Comparison of ENCODE assay signal across 34 cellular contexts in the genomic region with DNA sequence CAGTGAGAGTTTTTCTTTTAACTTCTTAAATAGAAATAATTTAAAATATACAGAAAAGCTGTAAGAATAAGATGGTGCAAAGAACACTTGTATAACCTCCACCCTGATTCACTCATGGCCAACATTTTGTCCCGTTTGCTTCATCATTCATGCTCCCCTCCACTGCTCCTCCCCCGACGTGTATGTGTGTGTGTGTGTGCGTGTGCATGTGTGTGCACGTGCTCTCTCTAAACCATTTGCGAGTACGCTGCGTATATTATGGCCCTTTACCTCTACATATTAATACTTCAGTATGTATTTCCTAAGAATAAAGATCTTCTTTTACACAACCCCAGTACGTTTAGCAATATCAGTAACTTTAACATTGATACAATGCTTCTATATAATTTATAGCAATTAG.
"Had no signal": no experiment of that assay in that cellular context is flagged by ENCODE, and none has a peak within 500 bp of the region (broad histone marks: within the 10 kb centered on the region; RNA-seq: fewer than 3 reads in every experiment).

No MANE protein-coding gene starts in this region.

- H3K9me3 Mint-ChIP-seq: activated CD4-positive, alpha-beta memory T cell treated with anti-CD3 and anti-CD28 coated beads for 36 hours; activated naive CD8-positive, alpha-beta T cell treated with anti-CD3 and anti-CD28 coated beads, Interleukin-2, amount 50 U/mL, for 24 hours; activated T-cell treated with anti-CD3 and anti-CD28 coated beads, Interleukin-2, amount 50 U/mL, for 72 hours; activated T-helper 2 cell treated with anti-CD3 and anti-CD28 coated beads, Interferon-gamma antibody, Interleukin-2, Interleukin-4, amounts not matched to agents 10 μg/mL and 5 μg/mL and 100 μg/mL, durations not matched to agents 14 hours and 24 hours and 36 hours; T-helper 1 cell treated with Interleukin-12 subunit alpha and Interleukin-12 subunit beta and Interleukin-4 antibody, amounts not matched to agents 30 μg/mL and 1 μg/mL, for 36 hours; T-helper 2 cell treated with Interferon-gamma antibody and Interleukin-4, amounts not matched to agents 5 μg/mL and 100 μg/mL, for 36 hours had no signal

- ATAC-seq: activated CD4-positive, alpha-beta T cell treated with anti-CD3 and anti-CD28 coated beads for 36 hours; activated CD4-positive, CD25-positive, alpha-beta regulatory T cell treated with anti-CD3 and anti-CD28 coated beads, Interleukin-2, amount 50 U/mL, for 24 hours; activated naive CD8-positive, alpha-beta T cell treated with anti-CD3 and anti-CD28 coated beads, Interleukin-2, amount 50 U/mL, for 24 hours; activated T-cell treated with anti-CD3 and anti-CD28 coated beads, Interleukin-2, amount 50 U/mL, for 72 hours; Panc1 had no signal

- H3K27ac ChIP-seq: KMS-11, SJCRH30, SK-N-MC had no signal

- H3K27me3 ChIP-seq: SJCRH30 had no signal

- H3K27ac Mint-ChIP-seq: activated CD4-positive, alpha-beta memory T cell treated with anti-CD3 and anti-CD28 coated beads for 36 hours; activated CD4-positive, alpha-beta T cell treated with anti-CD3 and anti-CD28 coated beads for 36 hours; activated naive CD8-positive, alpha-beta T cell treated with anti-CD3 and anti-CD28 coated beads, Interleukin-2, amount 50 U/mL, for 24 hours; activated T-helper 2 cell treated with anti-CD3 and anti-CD28 coated beads, Interferon-gamma antibody, Interleukin-2, Interleukin-4, amounts not matched to agents 10 μg/mL and 5 μg/mL and 100 μg/mL, durations not matched to agents 14 hours and 24 hours and 36 hours; brain; T-helper 1 cell treated with Interleukin-12 subunit alpha and Interleukin-12 subunit beta and Interleukin-4 antibody, amounts not matched to agents 30 μg/mL and 1 μg/mL, for 36 hours; T-helper 2 cell treated with Interferon-gamma antibody and Interleukin-4, amounts not matched to agents 5 μg/mL and 100 μg/mL, for 36 hours had no signal

- FAIRE-seq: bronchial epithelial cell had no signal

- H3K36me3 ChIP-seq: SJCRH30 had no signal

- H3K4me1 Mint-ChIP-seq: activated naive CD8-positive, alpha-beta T cell treated with anti-CD3 and anti-CD28 coated beads, Interleukin-2, amount 50 U/mL, for 24 hours had no signal

- H3K4me2 ChIP-seq: KMS-11 had no signal

- H3K27me3 Mint-ChIP-seq: activated CD4-positive, alpha-beta memory T cell treated with anti-CD3 and anti-CD28 coated beads for 36 hours; activated CD4-positive, alpha-beta T cell treated with anti-CD3 and anti-CD28 coated beads for 36 hours; activated naive CD8-positive, alpha-beta T cell; activated naive CD8-positive, alpha-beta T cell treated with anti-CD3 and anti-CD28 coated beads, Interleukin-2, amount 50 U/mL, for 24 hours; brain had no signal

- DNase-seq: activated CD4-positive, alpha-beta memory T cell treated with anti-CD3 and anti-CD28 coated beads for 36 hours; activated CD4-positive, alpha-beta T cell treated with anti-CD3 and anti-CD28 coated beads for 36 hours; activated CD4-positive, alpha-beta T cell treated with anti-CD3 and anti-CD28 coated beads, Interleukin-2, amount 50 U/mL, for 1 hour; activated gamma-delta T cell; activated naive CD4-positive, alpha-beta T cell treated with Interleukin-2 at 50 U/mL for 16 hours; activated naive CD8-positive, alpha-beta T cell treated with anti-CD3 and anti-CD28 coated beads, Interleukin-2, amount 50 U/mL, for 24 hours; activated T-cell treated with anti-CD3 and anti-CD28 coated beads, Interleukin-2, amount 50 U/mL, for 1 hour; activated T-cell treated with anti-CD3 and anti-CD28 coated beads, Interleukin-2, amount 50 U/mL, for 72 hours; anterior cingulate cortex; caudate nucleus; cerebellar nuclear complex; MM.1S; MV-4-11; NCI-H1092; NCI-H1436 treated with DMSO at 0.1 percent for 48 hours; NCI-H1694 treated with DMSO at 0.1 percent for 48 hours; NCI-H2029 treated with DMSO at 0.1 percent for 48 hours; NCI-H2107; NCI-H2171; NCI-H226; NCI-H446 treated with DMSO at 0.1 percent for 48 hours; NCI-H524; SHP77; SJCRH30 had no signal

- H3K9ac ChIP-seq: KMS-11 had no signal

- H3K9me3 ChIP-seq: SJCRH30 had no signal

- H3K4me3 Mint-ChIP-seq: activated CD4-positive, alpha-beta memory T cell treated with anti-CD3 and anti-CD28 coated beads for 36 hours; activated CD4-positive, alpha-beta T cell treated with anti-CD3 and anti-CD28 coated beads for 36 hours; activated naive CD8-positive, alpha-beta T cell; activated naive CD8-positive, alpha-beta T cell treated with anti-CD3 and anti-CD28 coated beads, Interleukin-2, amount 50 U/mL, for 24 hours; activated T-cell treated with anti-CD3 and anti-CD28 coated beads, Interleukin-2, amount 50 U/mL, for 72 hours; brain; T-helper 1 cell treated with Interleukin-12 subunit alpha and Interleukin-12 subunit beta and Interleukin-4 antibody, amounts not matched to agents 30 μg/mL and 1 μg/mL, for 36 hours; T-helper 2 cell treated with Interferon-gamma antibody and Interleukin-4, amounts not matched to agents 5 μg/mL and 100 μg/mL, for 36 hours had no signal

- H3K36me3 Mint-ChIP-seq: brain had no signal

- H3K4me3 ChIP-seq: SJCRH30, SK-N-MC had no signal
